1 cellular context compared by ENCODE assay signal in genomic region chr12:109589691-109590245, GRCh38.
A peak's percentile ranks its signal among the peaks of the same experiment; 100 is the strongest.
TF ChIP-seq lines count a peak whose summit lies in the region.

No MANE protein-coding gene starts in this region.

TF ChIP-seq in HepG2, 621 proteins besides CTCF, POLR2A, EP300 and RAD21:
- TF ChIP-seq ZNF788 (CRISPR knock-in tag; IDR thresholded peaks at IDR 0.05; ENCODE audit: borderline replicate concordance) (no peak), RBM22 (optimal IDR thresholded peaks at IDR 0.05; ENCODE audit: low read length) (peak; percentile 12)
TF ChIP-seq in HepG2: peak in this region for 1.
